ENCODE assay signal across 1 cellular context in the genomic region with DNA sequence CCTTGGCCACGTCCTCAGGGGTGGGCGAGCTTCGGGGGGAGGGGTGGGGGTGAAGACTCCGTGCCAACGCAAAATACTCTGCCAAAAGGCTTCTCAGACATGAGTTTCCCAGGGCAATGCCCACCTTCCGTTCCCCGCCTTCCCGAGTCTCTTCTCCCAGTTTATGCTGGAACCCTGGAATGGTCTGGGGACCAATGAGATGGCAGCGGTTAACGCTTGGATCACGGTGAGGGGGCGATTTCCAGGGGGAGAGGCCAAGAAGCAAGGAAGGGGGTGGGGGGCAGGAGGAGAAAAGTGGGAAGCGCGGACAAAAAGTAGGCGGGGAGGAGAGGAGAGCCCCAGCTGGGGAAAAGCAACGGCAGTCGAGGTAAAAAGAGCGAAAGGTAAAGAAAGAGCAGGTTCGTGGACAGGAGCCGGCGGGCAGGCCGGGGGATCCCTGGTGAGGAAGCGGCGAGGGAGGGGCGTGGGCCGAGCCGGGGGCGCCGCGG.
TF ChIP-seq lines count a peak whose summit lies in the region.

No MANE protein-coding gene starts in this region.

TF ChIP-seq in endothelial cell of umbilical vein, 7 proteins besides CTCF, POLR2A, EP300 and RAD21 (continued from another document):
- TF ChIP-seq, protein P1, sequence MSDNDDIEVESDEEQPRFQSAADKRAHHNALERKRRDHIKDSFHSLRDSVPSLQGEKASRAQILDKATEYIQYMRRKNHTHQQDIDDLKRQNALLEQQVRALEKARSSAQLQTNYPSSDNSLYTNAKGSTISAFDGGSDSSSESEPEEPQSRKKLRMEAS (IDR thresholded peaks at IDR 0.05; ENCODE audit: insufficient read depth, insufficient read length) = no peak
- TF ChIP-seq EZH2 (IDR thresholded peaks at IDR 0.05; ENCODE audit: borderline replicate concordance, low read depth, low read length, severe bottlenecking) (no peak), MYC (IDR thresholded peaks at IDR 0.05; ENCODE audit: low read depth, low read length) (no peak), JUN (IDR thresholded peaks at IDR 0.05; ENCODE audit: borderline replicate concordance, insufficient read depth, insufficient read length, low read depth) (no peak)
